8 cellular contexts compared by ENCODE assay signal in genomic region chr2:186486651-186487647, GRCh38. TPM values are rescaled to one million over a fixed set of nuclear protein-coding genes. Genes with fewer than 3 reads are reported as not detected.
DNase-seq lines count a peak whose midpoint lies in the region; ATAC-seq lines count a peak whose summit lies in the region.

No MANE protein-coding gene starts in this region.

- peak; percentile 9 for DNase-seq in D341Med (ENCODE audit: low spot score)
- no peak for DNase-seq in activated CD4-positive, alpha-beta memory T cell treated with anti-CD3 and anti-CD28 coated beads for 36 hours
- DNase-seq in glomerular visceral epithelial cell (ENCODE audit: extremely low spot score) = peak; percentile 33
- DNase-seq in renal cortical epithelial cell (ENCODE audit: low read depth) = peak; percentile 77
- no peak for DNase-seq in Ammon's horn (ENCODE audit: low spot score)

- H3K27ac ChIP-seq in HUES6 (ENCODE audit: low read depth, low read length) = peak overlapping the region; percentile 88

- no peaks in the 10 kb centered on the region for H3K9me3 Mint-ChIP-seq in activated CD4-positive, alpha-beta memory T cell treated with anti-CD3 and anti-CD28 coated beads for 36 hours

- H3K4me3 Mint-ChIP-seq in activated CD4-positive, alpha-beta memory T cell treated with anti-CD3 and anti-CD28 coated beads for 36 hours = peak overlapping the region; percentile 97

- no peaks in the 10 kb centered on the region for H3K27me3 Mint-ChIP-seq in activated CD4-positive, alpha-beta memory T cell treated with anti-CD3 and anti-CD28 coated beads for 36 hours

- no peaks in the 10 kb centered on the region for H3K27me3 ChIP-seq in HUES6 (ENCODE audit: control insufficient read depth, insufficient read depth, low read length)

- no peaks in the 10 kb centered on the region for H3K36me3 ChIP-seq in HUES6 (ENCODE audit: control insufficient read depth, insufficient read depth, low read length)

- peak overlapping the region; percentile 93 for H3K4me3 ChIP-seq in HUES6 (ENCODE audit: low read depth, low read length)

- peak overlapping the region; percentile 96 for H3K27ac Mint-ChIP-seq in activated CD4-positive, alpha-beta memory T cell treated with anti-CD3 and anti-CD28 coated beads for 36 hours

- intact Hi-C loops in activated CD4-positive, alpha-beta memory T cell treated with anti-CD3 and anti-CD28 coated beads for 36 hours (cut with micrococcal nuclease) = loop anchor here (1.0 to 10.0 kb wide), 4 partner anchors 58 to 492 kb away; no protein-coding TSS in a partner anchor

- H3K36me3 Mint-ChIP-seq in activated CD4-positive, alpha-beta memory T cell treated with anti-CD3 and anti-CD28 coated beads for 36 hours = peaks cover 17% of the 10 kb centered on the region

- POLR2A ChIA-PET in activated CD4-positive, alpha-beta memory T cell treated with anti-CD3 and anti-CD28 coated beads for 36 hours (lab: Charles Lee) = interaction anchor here (1.4 to 2.3 kb wide), 2 partner anchors 103 to 153 kb away, joined by 9 to 26 read pairs; partner anchors contain the start of gene ITGAV

- CTCF ChIA-PET in activated CD4-positive, alpha-beta memory T cell treated with anti-CD3 and anti-CD28 coated beads for 36 hours (lab: Charles Lee) = interaction anchor here (1.8 to 2.5 kb wide), 2 partner anchors 17 to 155 kb away, joined by 7 read pairs; no protein-coding TSS in a partner anchor

- H3K4me1 ChIP-seq in HUES6 (ENCODE audit: control insufficient read depth, insufficient read depth, low read length) = peaks cover 15% of the 10 kb centered on the region

- H3K9ac ChIP-seq in HUES6 (ENCODE audit: low read length) = peak overlapping the region; percentile 96

- H3K9me3 ChIP-seq in HUES6 (ENCODE audit: control insufficient read depth, insufficient read depth, low read depth, low read length) = no peaks in the 10 kb centered on the region

- ATAC-seq in HG02970 (IDR thresholded peaks at IDR 0.05; ENCODE audit: low FRiP score, unreplicated experiment) = no peak
- ATAC-seq in GM18909 (IDR thresholded peaks at IDR 0.05; ENCODE audit: poor library complexity, unreplicated experiment) = no peak

- peaks cover 69% of the 10 kb centered on the region for H3K4me1 Mint-ChIP-seq in activated CD4-positive, alpha-beta memory T cell treated with anti-CD3 and anti-CD28 coated beads for 36 hours (ENCODE audit: low read depth)

RNA-seq across cellular contexts. Expression of gene ZC3H15, which starts 0.9 kb away (rescaled TPM):
- total RNA-seq in activated CD4-positive, alpha-beta memory T cell treated with anti-CD3 and anti-CD28 coated beads for 36 hours = 10 to 100 TPM; 82.5 to 87.1 TPM
- 85.1 and 115 TPM in 2 replicates for total RNA-seq in renal cortical epithelial cell

Comparison
In these comparisons a context has a peak if more than half of its experiments do, and no peak if none do; other contexts are left out.
1. DNase-seq: peak in D341Med (single experiment), glomerular visceral epithelial cell (single experiment) and renal cortical epithelial cell (single experiment); none in activated CD4-positive, alpha-beta memory T cell treated with anti-CD3 and anti-CD28 coated beads for 36 hours (single experiment) and Ammon's horn (single experiment).